ENCODE assay signal across 12 cellular contexts in the genomic region with DNA sequence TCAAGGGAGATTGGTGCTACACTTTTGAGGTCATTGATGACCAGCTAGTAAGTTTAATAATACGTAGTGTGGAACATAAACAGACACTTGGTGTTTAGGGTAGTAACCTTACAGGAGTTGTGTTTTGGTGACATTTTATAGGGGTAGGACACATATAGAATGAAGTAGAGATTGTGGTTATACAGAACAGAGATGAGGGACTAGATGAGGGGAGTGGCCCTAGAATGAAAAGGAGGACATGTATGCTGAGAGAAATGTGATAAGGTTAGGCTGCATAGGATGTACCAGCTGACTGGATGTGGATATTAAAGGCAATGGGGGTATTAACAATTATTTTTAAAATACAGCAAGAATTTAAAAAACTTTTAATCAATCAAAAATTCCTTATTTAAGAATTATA. TPM values are rescaled to one million over a fixed set of nuclear protein-coding genes. Genes with fewer than 3 reads are reported as not detected.
DNase-seq lines count a peak whose midpoint lies in the region; ATAC-seq, FAIRE-seq and TF ChIP-seq lines count a peak whose summit lies in the region.
"Had no signal": no experiment of that assay in that cellular context is flagged by ENCODE, and none has a peak within 500 bp of the region (broad histone marks: within the 10 kb centered on the region; RNA-seq: fewer than 3 reads in every experiment).

No MANE protein-coding gene starts in this region.

- H3K36me3 ChIP-seq in RWPE2 (ENCODE audit: low read depth) (peaks cover 14% of the 10 kb centered on the region), stomach smooth muscle (ENCODE audit: control insufficient read depth in 2 of 2, insufficient read depth in 2 of 2, low read length in 2 of 2) (no peaks in the 10 kb centered on the region)
- H3K36me3 ChIP-seq: SJCRH30 had no signal

- TF ChIP-seq CTCF in RWPE2 (IDR thresholded peaks at IDR 0.05; ENCODE audit: poor library complexity, severe bottlenecking) = no peak
- TF ChIP-seq CTCF in D721Med (IDR thresholded peaks at IDR 0.05; ENCODE audit: insufficient read depth, missing control alignments) = no peak

- no peak overlapping the region for H3K4me3 ChIP-seq in RWPE2 (ENCODE audit: severe bottlenecking)
- H3K4me3 ChIP-seq in stomach smooth muscle (ENCODE audit: low read length in 2 of 2) = peak overlapping the region; percentile 17 to 27
- H3K4me3 ChIP-seq: SJCRH30 had no signal

- TF ChIP-seq POLR2A in erythroblast (IDR thresholded peaks at IDR 0.05; ENCODE audit: low read length) = no peak

- peaks cover 2% of the 10 kb centered on the region for H3K9me3 ChIP-seq in RWPE2 (ENCODE audit: severe bottlenecking)
- no peaks in the 10 kb centered on the region for H3K9me3 ChIP-seq in stomach smooth muscle (ENCODE audit: control insufficient read depth in 2 of 2, low read length in 2 of 2)
- H3K9me3 ChIP-seq: SJCRH30 had no signal

- H3K27me3 ChIP-seq in RWPE2 (ENCODE audit: insufficient read depth, poor library complexity, severe bottlenecking) = no peaks in the 10 kb centered on the region
- no peaks in the 10 kb centered on the region for H3K27me3 ChIP-seq in stomach smooth muscle (ENCODE audit: control insufficient read depth in 1 of 2, insufficient read depth in 2 of 2, low read length in 2 of 2)
- H3K27me3 ChIP-seq: SJCRH30 had no signal

- H3K27ac ChIP-seq in RWPE2 (ENCODE audit: poor library complexity, severe bottlenecking) (no peak overlapping the region), stomach smooth muscle (ENCODE audit: low read length) (peak overlapping the region; percentile 42)
- H3K27ac ChIP-seq: parathyroid adenoma, SJCRH30 had no signal

- peak overlapping the region; percentile 25 for H3K4me3 Mint-ChIP-seq in activated CD8-positive, alpha-beta memory T cell treated with anti-CD3 and anti-CD28 coated beads, Interleukin-2, amount 10 ng/mL, durations not matched to agents 7 days and 5 days

- ATAC-seq in activated CD8-positive, alpha-beta memory T cell treated with anti-CD3 and anti-CD28 coated beads, Interleukin-2, amount 10 ng/mL, durations not matched to agents 7 days and 5 days = peak; percentile 20
- ATAC-seq in RWPE2 (ENCODE audit: low read depth) = peak; percentile 31; the same call in 1 of the 3 replicates

- H3K4me1 Mint-ChIP-seq in activated CD8-positive, alpha-beta memory T cell treated with anti-CD3 and anti-CD28 coated beads, Interleukin-2, amount 10 ng/mL, durations not matched to agents 7 days and 5 days = peaks cover 77% of the 10 kb centered on the region

- H3K9me3 Mint-ChIP-seq in activated CD8-positive, alpha-beta memory T cell treated with anti-CD3 and anti-CD28 coated beads, Interleukin-2, amount 10 ng/mL, durations not matched to agents 7 days and 5 days (ENCODE audit: low read depth) = no peaks in the 10 kb centered on the region

- no peak overlapping the region for H3K9ac ChIP-seq in stomach smooth muscle (ENCODE audit: low read length in 2 of 2)
- H3K9ac ChIP-seq: parathyroid adenoma had no signal

- H3K27me3 Mint-ChIP-seq in activated CD8-positive, alpha-beta memory T cell treated with anti-CD3 and anti-CD28 coated beads, Interleukin-2, amount 10 ng/mL, durations not matched to agents 7 days and 5 days = no peaks in the 10 kb centered on the region

- no peak for FAIRE-seq in D721Med (lab: Jason Lieb, UNC)

- H3K27ac Mint-ChIP-seq in activated CD8-positive, alpha-beta memory T cell treated with anti-CD3 and anti-CD28 coated beads, Interleukin-2, amount 10 ng/mL, durations not matched to agents 7 days and 5 days = peak overlapping the region; percentile 66

- CTCF ChIA-PET in activated CD8-positive, alpha-beta memory T cell treated with anti-CD3 and anti-CD28 coated beads, Interleukin-2, amount 10 ng/mL, durations not matched to agents 7 days and 5 days (lab: Charles Lee) = interaction anchor here (1.3 to 1.6 kb wide), 2 partner anchors 8 to 93 kb away, joined by 3 to 4 read pairs; a partner anchor contains a TSS

- peaks cover 44% of the 10 kb centered on the region for H3K36me3 Mint-ChIP-seq in activated CD8-positive, alpha-beta memory T cell treated with anti-CD3 and anti-CD28 coated beads, Interleukin-2, amount 10 ng/mL, durations not matched to agents 7 days and 5 days

- H3K4me1 ChIP-seq in RWPE2 (ENCODE audit: insufficient read depth, poor library complexity, severe bottlenecking) = peaks cover 39% of the 10 kb centered on the region
- H3K4me1 ChIP-seq in stomach smooth muscle (ENCODE audit: control insufficient read depth, insufficient read depth, low read length) = peaks cover 16% of the 10 kb centered on the region
- H3K4me1 ChIP-seq: parathyroid adenoma had no signal

- DNase-seq in activated CD8-positive, alpha-beta memory T cell treated with anti-CD3 and anti-CD28 coated beads, Interleukin-2, amount 10 ng/mL, durations not matched to agents 7 days and 5 days = no peak
- no peak for DNase-seq in activated CD8-positive, alpha-beta memory T cell treated with anti-CD3 and anti-CD28 coated beads, Interleukin-2, amount 50 U/mL, for 4 hours
- no peak for DNase-seq in RWPE2 (ENCODE audit: low spot score)
- peak; percentile 68 to 75 for DNase-seq in erythroblast (lab: John Stamatoyannopoulos, UW)
- no peak for DNase-seq in D721Med (ENCODE audit: insufficient read length, low spot score)
- DNase-seq in NCI-H2107 treated with DMSO at 0.1 percent for 48 hours (lab: John Stamatoyannopoulos, UW; ENCODE audit: unreplicated experiment) = no peak
- no peak for DNase-seq in NCI-H82 (lab: John Stamatoyannopoulos, UW)
- DNase-seq: caudate nucleus, kidney glomerular epithelial cell, SJCRH30 had no signal

RNA-seq across cellular contexts. Expression of a gene that starts 8.0 kb away (rescaled TPM):
- 100 to 1,000 TPM; 370 to 398 TPM for total RNA-seq in activated CD8-positive, alpha-beta memory T cell treated with anti-CD3 and anti-CD28 coated beads, Interleukin-2, amount 10 ng/mL, durations not matched to agents 7 days and 5 days

Comparison
In these comparisons a context has a peak if more than half of its experiments do, and no peak if none do; other contexts are left out.
1. DNase-seq: peak in erythroblast (2 of 2); none in activated CD8-positive, alpha-beta memory T cell treated with anti-CD3 and anti-CD28 coated beads, Interleukin-2, amount 10 ng/mL, durations not matched to agents 7 days and 5 days (single experiment), activated CD8-positive, alpha-beta memory T cell treated with anti-CD3 and anti-CD28 coated beads, Interleukin-2, amount 50 U/mL, for 4 hours (single experiment), RWPE2 (single experiment), D721Med (single experiment), NCI-H2107 treated with DMSO at 0.1 percent for 48 hours (single experiment) and NCI-H82 (single experiment).